Comparison of ENCODE assay signal across 26 cellular contexts in the genomic region with DNA sequence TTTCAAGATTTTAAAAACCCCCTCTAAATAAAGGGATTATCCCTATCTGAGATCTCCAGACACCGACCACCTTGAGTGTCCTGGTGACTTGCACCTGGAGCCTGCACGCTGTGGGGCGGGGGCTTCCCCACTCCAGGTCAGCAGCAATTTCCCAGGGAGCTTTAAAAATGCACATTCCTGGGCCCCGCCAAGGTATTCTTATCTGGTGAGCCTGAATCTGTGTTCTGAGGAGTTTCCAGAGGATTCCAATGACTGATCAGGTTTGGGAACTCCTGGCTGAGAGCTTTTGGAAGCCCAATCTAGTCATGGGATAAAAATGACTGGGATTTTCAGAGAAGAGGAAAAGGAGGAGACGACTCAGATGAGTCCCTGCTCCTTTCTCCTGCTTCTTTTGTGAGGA.
"Had no signal": no experiment of that assay in that cellular context is flagged by ENCODE, and none has a peak within 500 bp of the region (broad histone marks: within the 10 kb centered on the region; RNA-seq: fewer than 3 reads in every experiment).

No MANE protein-coding gene starts in this region.

- H3K9me3 ChIP-seq: ascending aorta, body of pancreas, MG63, Peyer's patch had no signal

- H3K36me3 ChIP-seq: ascending aorta, MG63, Peyer's patch had no signal

- H3K4me3 ChIP-seq: body of pancreas, MG63, Peyer's patch had no signal

- H3K27ac ChIP-seq: ascending aorta, body of pancreas, KMS-11, Peyer's patch, RWPE1 had no signal

- H3K27ac Mint-ChIP-seq: activated CD8-positive, alpha-beta T cell treated with anti-CD3 and anti-CD28 coated beads, Interleukin-2, amount 10 ng/mL, durations not matched to agents 7 days and 5 days; activated naive CD4-positive, alpha-beta T cell treated with anti-CD3 and anti-CD28 coated beads, Interleukin-2, amount 50 U/mL, for 24 hours; activated T-helper 1 cell treated with anti-CD3 and anti-CD28 coated beads, Interleukin-12 subunit alpha, Interleukin-12 subunit beta, Interleukin-2, Interleukin-4 antibody, amounts not matched to agents 30 ng/mL and 10 ng/mL and 1 ng/mL, durations not matched to agents 14 hours and 24 hours and 36 hours; T-helper 1 cell treated with Interleukin-12 subunit alpha and Interleukin-12 subunit beta and Interleukin-4 antibody, amounts not matched to agents 30 μg/mL and 1 μg/mL, for 36 hours; WTC11 had no signal

- H3K36me3 Mint-ChIP-seq: activated naive CD4-positive, alpha-beta T cell treated with anti-CD3 and anti-CD28 coated beads, Interleukin-2, amount 50 U/mL, for 24 hours; WTC11 had no signal

- ATAC-seq: activated CD8-positive, alpha-beta T cell treated with anti-CD3 and anti-CD28 coated beads, Interleukin-2, amount 10 ng/mL, durations not matched to agents 7 days and 5 days; body of pancreas had no signal

- H3K4me1 ChIP-seq: ascending aorta had no signal

- H3K4me3 Mint-ChIP-seq: activated CD8-positive, alpha-beta T cell treated with anti-CD3 and anti-CD28 coated beads, Interleukin-2, amount 10 ng/mL, durations not matched to agents 7 days and 5 days; activated naive CD4-positive, alpha-beta T cell treated with anti-CD3 and anti-CD28 coated beads, Interleukin-2, amount 50 U/mL, for 24 hours; activated T-helper 1 cell treated with anti-CD3 and anti-CD28 coated beads, Interleukin-12 subunit alpha, Interleukin-12 subunit beta, Interleukin-2, Interleukin-4 antibody, amounts not matched to agents 30 ng/mL and 10 ng/mL and 1 ng/mL, durations not matched to agents 14 hours and 24 hours and 36 hours; T-helper 1 cell treated with Interleukin-12 subunit alpha and Interleukin-12 subunit beta and Interleukin-4 antibody, amounts not matched to agents 30 μg/mL and 1 μg/mL, for 36 hours; WTC11 had no signal

- DNase-seq: activated CD4-positive, alpha-beta T cell treated with anti-CD3 and anti-CD28 coated beads for 48 hours; activated CD4-positive, alpha-beta T cell treated with anti-CD3 and anti-CD28 coated beads, Interleukin-2, amount 50 U/mL, for 4 hours; activated CD4-positive, CD25-positive, alpha-beta regulatory T cell treated with anti-CD3 and anti-CD28 coated beads, Interleukin-2, amount 50 U/mL, for 72 hours; activated CD8-positive, alpha-beta memory T cell treated with anti-CD3 and anti-CD28 coated beads, Interleukin-2, amount 50 U/mL, for 48 hours; activated CD8-positive, alpha-beta T cell treated with anti-CD3 and anti-CD28 coated beads, Interleukin-2, amount 10 ng/mL, durations not matched to agents 7 days and 5 days; activated effector memory CD4-positive, alpha-beta T cell treated with Interleukin-2 at 50 U/mL for 16 hours; activated naive CD4-positive, alpha-beta T cell; activated T-cell treated with anti-CD3 and anti-CD28 coated beads, Interleukin-2, amount 50 U/mL, for 1 hour; body of pancreas; MG63; MV-4-11; NCI-H1092 treated with DMSO at 0.1 percent for 48 hours; NCI-H1417 treated with DMSO at 0.1 percent for 48 hours; NCI-H1694; NCI-H2029 treated with DMSO at 0.1 percent for 48 hours; NCI-H345; NCI-H510A; NCI-H526 treated with DMSO at 0.1 percent for 48 hours; Peyer's patch had no signal

- H3K4me1 Mint-ChIP-seq: activated naive CD4-positive, alpha-beta T cell treated with anti-CD3 and anti-CD28 coated beads, Interleukin-2, amount 50 U/mL, for 24 hours had no signal

- H3K27me3 ChIP-seq: ascending aorta, body of pancreas, MG63, Peyer's patch had no signal

- H3K9me3 Mint-ChIP-seq: activated naive CD4-positive, alpha-beta T cell treated with anti-CD3 and anti-CD28 coated beads, Interleukin-2, amount 50 U/mL, for 24 hours; activated T-helper 1 cell treated with anti-CD3 and anti-CD28 coated beads, Interleukin-12 subunit alpha, Interleukin-12 subunit beta, Interleukin-2, Interleukin-4 antibody, amounts not matched to agents 30 ng/mL and 10 ng/mL and 1 ng/mL, durations not matched to agents 14 hours and 24 hours and 36 hours; T-helper 1 cell treated with Interleukin-12 subunit alpha and Interleukin-12 subunit beta and Interleukin-4 antibody, amounts not matched to agents 30 μg/mL and 1 μg/mL, for 36 hours; WTC11 had no signal
